Comparison of ENCODE assay signal across 10 cellular contexts in genomic region chr10:119301397-119301796, GRCh38.
DNase-seq lines count a peak whose midpoint lies in the region; ATAC-seq and TF ChIP-seq lines count a peak whose summit lies in the region.
"Had no signal": no experiment of that assay in that cellular context is flagged by ENCODE, and none has a peak within 500 bp of the region (broad histone marks: within the 10 kb centered on the region; RNA-seq: fewer than 3 reads in every experiment).

No MANE protein-coding gene starts in this region.

- H3K4me3 Mint-ChIP-seq in activated naive CD4-positive, alpha-beta T cell treated with anti-CD3 and anti-CD28 coated beads, Interleukin-2, amount 50 U/mL, for 24 hours, result peak overlapping the region; percentile 79

- intact Hi-C loops in gastrocnemius medialis (cut with DNase I; ENCODE audit: low total_unique reads) (no loop called here), transverse colon (cut with DNase I; ENCODE audit: low total_unique reads) (loop anchor here (5.0 kb wide), 1 partner anchor 94 kb away; the partner anchor contains the start of gene GRK5)

- peaks cover 89% of the 10 kb centered on the region for H3K4me1 Mint-ChIP-seq in activated naive CD4-positive, alpha-beta T cell treated with anti-CD3 and anti-CD28 coated beads, Interleukin-2, amount 50 U/mL, for 24 hours

- H3K36me3 Mint-ChIP-seq in activated naive CD4-positive, alpha-beta T cell treated with anti-CD3 and anti-CD28 coated beads, Interleukin-2, amount 50 U/mL, for 24 hours, result peaks cover 13% of the 10 kb centered on the region

- 68% methylated on average over 8 of the region's 8 CpGs; no CpG with 5 or more reads in 1 of the 2 donors for WGBS in transverse colon (ENCODE audit: low coverage in 1 of 2), 2 donors

- H3K27ac Mint-ChIP-seq in activated naive CD4-positive, alpha-beta T cell treated with anti-CD3 and anti-CD28 coated beads, Interleukin-2, amount 50 U/mL, for 24 hours, result peak overlapping the region; percentile 98

- H3K27ac ChIP-seq in gastrocnemius medialis (peak overlapping the region; percentile 14 to 48 (median 47)), transverse colon (peak overlapping the region; percentile 11 to 72 (median 60)), WERI-Rb-1 (no peak overlapping the region)
- H3K27ac ChIP-seq: RWPE1 had no signal

- H3K36me3 ChIP-seq in gastrocnemius medialis, result no peaks in the 10 kb centered on the region
- no peaks in the 10 kb centered on the region for H3K36me3 ChIP-seq in transverse colon
- H3K36me3 ChIP-seq in WERI-Rb-1, result no peaks in the 10 kb centered on the region; the same call in 1 of the 2 replicates

- H3K27me3 ChIP-seq in gastrocnemius medialis, result no peaks in the 10 kb centered on the region
- no peaks in the 10 kb centered on the region for H3K27me3 ChIP-seq in transverse colon
- H3K27me3 ChIP-seq in WERI-Rb-1 (ENCODE audit: insufficient read depth, low read depth, severe bottlenecking), result no peaks in the 10 kb centered on the region

- ATAC-seq in gastrocnemius medialis, result no peak

- H3K9me3 ChIP-seq in gastrocnemius medialis (no peaks in the 10 kb centered on the region), transverse colon (no peaks in the 10 kb centered on the region), WERI-Rb-1 (ENCODE audit: severe bottlenecking) (no peaks in the 10 kb centered on the region)

- H3K9me3 Mint-ChIP-seq in activated naive CD4-positive, alpha-beta T cell treated with anti-CD3 and anti-CD28 coated beads, Interleukin-2, amount 50 U/mL, for 24 hours, result peaks cover 7% of the 10 kb centered on the region

- no peaks in the 10 kb centered on the region for H3K27me3 Mint-ChIP-seq in activated naive CD4-positive, alpha-beta T cell treated with anti-CD3 and anti-CD28 coated beads, Interleukin-2, amount 50 U/mL, for 24 hours

- no peak for TF ChIP-seq EP300 in transverse colon (IDR thresholded peaks at IDR 0.05; ENCODE audit: low read depth)

- in situ Hi-C loops in gastrocnemius medialis (cut with MboI; ENCODE audit: low sequenced_read_pairs in 4 of 4) (no loop called here), transverse colon (cut with MboI; ENCODE audit: low pct_ligation_motif_present in 1 of 4, low pct_unique_long_range_greater_than_20kb in 1 of 4, low sequenced_read_pairs in 3 of 4) (no loop called here)

- no peak overlapping the region for H3K4me3 ChIP-seq in gastrocnemius medialis
- no peak overlapping the region for H3K4me3 ChIP-seq in transverse colon
- H3K4me3 ChIP-seq in WERI-Rb-1 (ENCODE audit: low read depth, low read length), result no peak overlapping the region

- H3K4me1 ChIP-seq in gastrocnemius medialis (peaks cover 16 to 27% of the 10 kb centered on the region in 2 donors), transverse colon (peaks cover 13 to 54% (median 17%) of the 10 kb centered on the region in 4 donors)

- peak in 3 of 4 experiments; percentile 21 to 26 (median 22) for DNase-seq in activated CD4-positive, CD25-positive, alpha-beta regulatory T cell (lab: John Stamatoyannopoulos, UW)
- no peak for DNase-seq in activated CD4-positive, CD25-positive, alpha-beta regulatory T cell treated with anti-CD3 and anti-CD28 coated beads, Interleukin-2, amount 50 U/mL, for 72 hours
- DNase-seq in gastrocnemius medialis, result no peak
- peak; percentile 40 for DNase-seq in transverse colon
- DNase-seq in WERI-Rb-1, result no peak
- DNase-seq in NCI-H2107 treated with DMSO at 0.1 percent for 48 hours (lab: John Stamatoyannopoulos, UW; ENCODE audit: unreplicated experiment), result no peak
- no peak for DNase-seq in HUDEP-2 (lab: John Stamatoyannopoulos, UW; ENCODE audit: unreplicated experiment in 76 of 76)
- DNase-seq: 8988T had no signal

- TF ChIP-seq POLR2A in gastrocnemius medialis (IDR thresholded peaks at IDR 0.05), result no peak
- TF ChIP-seq POLR2A in transverse colon (IDR thresholded peaks at IDR 0.05), result no peak

- TF ChIP-seq CTCF in gastrocnemius medialis (IDR thresholded peaks at IDR 0.05 in 4 of 5, conservative IDR thresholded peaks at IDR 0.05 in 1 of 5) (no peak), transverse colon (IDR thresholded peaks at IDR 0.05) (no peak), WERI-Rb-1 (IDR thresholded peaks at IDR 0.05; ENCODE audit: low read depth, low read length) (no peak)

Comparison
In these comparisons a context has a peak if more than half of its experiments do, and no peak if none do; other contexts are left out.
1. DNase-seq: peak in activated CD4-positive, CD25-positive, alpha-beta regulatory T cell (3 of 4) and transverse colon (single experiment); none in activated CD4-positive, CD25-positive, alpha-beta regulatory T cell treated with anti-CD3 and anti-CD28 coated beads, Interleukin-2, amount 50 U/mL, for 72 hours (single experiment), gastrocnemius medialis (0 of 2), WERI-Rb-1 (single experiment), NCI-H2107 treated with DMSO at 0.1 percent for 48 hours (single experiment) and HUDEP-2 (0 of 76).